30 cellular contexts compared by ENCODE assay signal in the genomic region with DNA sequence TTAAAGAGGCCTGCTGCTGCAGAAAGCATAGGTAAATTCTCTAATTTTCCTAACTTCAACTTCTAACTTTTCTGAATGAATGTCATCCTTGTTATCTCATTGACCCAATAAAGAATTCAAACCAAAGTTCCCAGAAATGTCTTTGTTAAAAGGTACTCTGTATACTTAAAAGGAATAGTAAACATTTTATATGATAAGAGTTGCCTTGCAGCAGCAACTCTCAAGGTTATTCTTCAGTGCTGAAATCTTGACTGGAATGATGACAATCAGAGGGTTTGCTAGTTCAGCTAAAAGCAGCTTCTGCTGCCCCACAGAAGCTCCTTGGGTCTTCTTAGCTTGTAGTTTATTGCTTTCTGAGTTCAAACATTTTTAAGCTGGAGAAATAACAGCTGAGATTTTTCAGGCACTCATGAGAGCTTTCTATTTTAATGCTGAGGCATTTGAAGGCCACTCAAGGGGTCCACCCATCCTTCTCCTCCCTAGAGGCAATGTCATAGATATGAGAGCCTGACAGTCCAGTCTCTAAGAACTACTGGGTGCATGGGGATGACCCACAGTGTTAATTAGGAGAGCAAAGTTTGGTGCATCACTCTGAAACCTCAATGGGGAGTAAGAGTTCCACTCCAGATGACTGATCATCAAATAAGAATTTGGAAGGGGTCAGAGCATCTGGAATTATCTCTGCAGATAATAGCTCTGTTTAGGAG. TPM values are rescaled to one million over a fixed set of nuclear protein-coding genes. Genes with fewer than 3 reads are reported as not detected.
"Had no signal": no experiment of that assay in that cellular context is flagged by ENCODE, and none has a peak within 500 bp of the region (broad histone marks: within the 10 kb centered on the region; RNA-seq: fewer than 3 reads in every experiment).

No MANE protein-coding gene starts in this region.

- H3K4me3 ChIP-seq: colonic mucosa, gastrocnemius medialis, left lung, lower lobe of right lung, ovary, right lobe of liver, smooth muscle cell, stomach, thyroid gland had no signal

- H3K4me3 Mint-ChIP-seq: dendritic cell treated with granulocyte-macrophage colony-stimulating factor and Interleukin-4, amounts not matched to agents 40 ng/mL and 50 ng/mL, for 4 days; endodermal cell; naive thymus-derived CD8-positive, alpha-beta T cell; type B pancreatic cell had no signal

- ATAC-seq: esophagus mucosa; gastrocnemius medialis; left lung; lower lobe of right lung; naive thymus-derived CD8-positive, alpha-beta T cell; right lobe of liver had no signal

- H3K27ac Mint-ChIP-seq: dendritic cell treated with granulocyte-macrophage colony-stimulating factor and Interleukin-4, amounts not matched to agents 40 ng/mL and 50 ng/mL, for 4 days; endodermal cell; naive thymus-derived CD8-positive, alpha-beta T cell; type B pancreatic cell had no signal

- DNase-seq: colonic mucosa; effector CD8-positive, alpha-beta T cell; endodermal cell; foreskin fibroblast; gastrocnemius medialis; head of caudate nucleus; left lung; lower lobe of right lung; naive thymus-derived CD8-positive, alpha-beta T cell; occipital lobe; ovary; retina; right lobe of liver; stimulated activated CD4-positive, alpha-beta T cell treated with anti-CD3 and anti-CD28 coated beads, Interleukin-12 subunit alpha, Interleukin-12 subunit beta, amount 100 ng/mL, for 4 hours; stimulated activated CD4-positive, alpha-beta T cell treated with anti-CD3 and anti-CD28 coated beads, Interleukin-1b, Interleukin-23, amount 100 ng/mL, for 48 hours; stimulated activated CD4-positive, alpha-beta T cell treated with anti-CD3 and anti-CD28 coated beads, Interleukin-4, amount 100 ng/mL, for 1 hour; stimulated activated CD8-positive, alpha-beta memory T cell treated with anti-CD3 and anti-CD28 coated beads, Interleukin-4, amount 100 ng/mL, for 48 hours; stimulated activated naive CD4-positive, alpha-beta T cell treated with Interleukin-2 at 50 U/mL for 16 hours; stomach; thyroid gland had no signal

- H3K4me1 ChIP-seq: colonic mucosa, gastrocnemius medialis, left lung, lower lobe of right lung, right lobe of liver, stomach, thyroid gland had no signal

- H3K9me3 Mint-ChIP-seq: dendritic cell treated with granulocyte-macrophage colony-stimulating factor and Interleukin-4, amounts not matched to agents 40 ng/mL and 50 ng/mL, for 4 days; endodermal cell; type B pancreatic cell had no signal

- H3K27me3 Mint-ChIP-seq: dendritic cell treated with granulocyte-macrophage colony-stimulating factor and Interleukin-4, amounts not matched to agents 40 ng/mL and 50 ng/mL, for 4 days; naive thymus-derived CD8-positive, alpha-beta T cell had no signal

- H3K9me3 ChIP-seq: colonic mucosa, gastrocnemius medialis, left lung, lower lobe of right lung, ovary, right lobe of liver, stomach, thyroid gland had no signal

- H3K27ac ChIP-seq: colonic mucosa, epithelial cell of prostate, gastrocnemius medialis, left lung, lower lobe of right lung, ovary, right lobe of liver, stomach, thyroid gland had no signal

- H3K36me3 ChIP-seq: colonic mucosa, gastrocnemius medialis, left lung, lower lobe of right lung, ovary, right lobe of liver, stomach, thyroid gland had no signal

- H3K27me3 ChIP-seq: colonic mucosa, gastrocnemius medialis, left lung, ovary, right lobe of liver, stomach, thyroid gland had no signal

- H3K4me1 Mint-ChIP-seq: naive thymus-derived CD8-positive, alpha-beta T cell had no signal

- H3K4me2 ChIP-seq: smooth muscle cell had no signal

- H3K36me3 Mint-ChIP-seq: naive thymus-derived CD8-positive, alpha-beta T cell; type B pancreatic cell had no signal

RNA-seq across cellular contexts. Expression of a gene that starts 28.1 kb away (rescaled TPM):
- total RNA-seq: chondrocyte; glomerular endothelial cell; naive thymus-derived CD8-positive, alpha-beta T cell; pulmonary artery endothelial cell had no signal
- polyA plus RNA-seq: keratinocyte; naive thymus-derived CD8-positive, alpha-beta T cell; neural cell; smooth muscle cell had no signal
